ENCODE assay signal across 1 cellular context in genomic region chr5:105259581-105260217, GRCh38.
TF ChIP-seq lines count a peak whose summit lies in the region.

No MANE protein-coding gene starts in this region.

TF ChIP-seq in H1, 55 proteins besides CTCF, POLR2A, EP300 and RAD21:
- TF ChIP-seq KDM1A (IDR thresholded peaks at IDR 0.05; ENCODE audit: borderline replicate concordance, low read length) (no peak), RBBP5 (IDR thresholded peaks at IDR 0.05; ENCODE audit: borderline replicate concordance, low read depth, low read length) (no peak), BACH1 (IDR thresholded peaks at IDR 0.05; ENCODE audit: low read length) (no peak), TAF1 (IDR thresholded peaks at IDR 0.05; ENCODE audit: low read depth, low read length) (no peak), POU5F1 (IDR thresholded peaks at IDR 0.05; ENCODE audit: low read depth, low read length) (no peak), FOSL1 (IDR thresholded peaks at IDR 0.05; ENCODE audit: insufficient read depth, low read depth, low read length) (no peak), SP1 (IDR thresholded peaks at IDR 0.05; ENCODE audit: low read depth, low read length) (no peak), CBX5 (IDR thresholded peaks at IDR 0.05; ENCODE audit: low read depth, low read length) (no peak), CHD2 (IDR thresholded peaks at IDR 0.05; ENCODE audit: low read length) (no peak), SUZ12 (IDR thresholded peaks at IDR 0.05; ENCODE audit: low read length) (no peak), POLR2AphosphoS5 (IDR thresholded peaks at IDR 0.05; ENCODE audit: low read depth, low read length) (no peak), TCF12 (IDR thresholded peaks at IDR 0.05; ENCODE audit: low read depth, low read length) (no peak), PHF8 (conservative IDR thresholded peaks at IDR 0.05; ENCODE audit: low read depth, low read length) (no peak), JUND (IDR thresholded peaks at IDR 0.05; ENCODE audit: low read length) (no peak), HDAC2 (IDR thresholded peaks at IDR 0.05; ENCODE audit: borderline replicate concordance in 1 of 2, low read depth in 2 of 2, low read length in 2 of 2) (no peak), HDAC6 (IDR thresholded peaks at IDR 0.05; ENCODE audit: low read depth, low read length) (no peak), RXRA (IDR thresholded peaks at IDR 0.05; ENCODE audit: insufficient read depth, low read depth, low read length) (no peak), SRF (IDR thresholded peaks at IDR 0.05; ENCODE audit: low read depth, low read length) (no peak), RNF2 (IDR thresholded peaks at IDR 0.05; ENCODE audit: borderline replicate concordance, low read depth, low read length, missing control alignments, poor library complexity, severe bottlenecking) (no peak), EGR1 (IDR thresholded peaks at IDR 0.05; ENCODE audit: borderline replicate concordance, low read depth, low read length) (no peak)
